In the genomic region with DNA sequence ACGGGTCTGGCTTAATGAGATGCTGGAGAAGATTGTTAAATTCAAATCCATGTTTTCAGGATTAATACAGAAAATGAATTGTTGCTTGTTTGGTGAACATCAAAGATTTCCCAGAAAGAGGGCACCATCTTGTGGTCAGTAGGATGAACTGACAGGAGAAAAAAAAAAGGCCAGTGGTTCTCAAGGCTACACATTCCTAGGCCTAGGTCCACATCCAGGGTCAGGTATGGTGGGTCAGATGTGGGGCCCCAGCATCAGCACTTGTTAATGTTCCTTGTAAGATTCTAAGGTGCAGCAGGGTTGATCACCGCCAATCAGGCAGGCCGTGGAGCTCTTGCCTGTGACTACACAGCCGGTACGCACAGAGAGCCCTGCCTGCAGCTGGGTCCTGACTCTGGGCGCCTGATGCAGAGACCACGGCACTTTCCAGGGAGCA, we compare ENCODE assay signal across 8 cellular contexts. TPM values are rescaled to one million over a fixed set of nuclear protein-coding genes. Genes with fewer than 3 reads are reported as not detected.
DNase-seq lines count a peak whose midpoint lies in the region; ATAC-seq, FAIRE-seq and TF ChIP-seq lines count a peak whose summit lies in the region.

No MANE protein-coding gene starts in this region.

- no peaks in the 10 kb centered on the region for H3K9me3 ChIP-seq in neutrophil

- H3K27me3 Mint-ChIP-seq in CD14-positive monocyte (ENCODE audit: low read depth in 3 of 3) (peaks cover 0 to 2% (median 0%) of the 10 kb centered on the region in 3 donors), T-cell (no peaks in the 10 kb centered on the region)

- intact Hi-C loops in CD14-positive monocyte (cut with micrococcal nuclease) = loop anchor here (5.0 to 10.0 kb wide), 2 partner anchors 412 to 414 kb away; no protein-coding TSS in a partner anchor

- POLR2A ChIA-PET in T-cell (lab: Charles Lee) = no interaction called here

- TF ChIP-seq CTCF in CD14-positive monocyte (IDR thresholded peaks at IDR 0.05) = peak; percentile 75
- peak; percentile 44 for TF ChIP-seq CTCF in neutrophil (IDR thresholded peaks at IDR 0.05)

- DNase-seq in CD14-positive monocyte (ENCODE audit: low spot score) (no peak), HCEC 1CT (peak; percentile 54), RCC 7860 (ENCODE audit: low spot score) (peak; percentile 27), fibroblast of gingiva (ENCODE audit: low read depth) (peak; percentile 47), GDM1 (lab: John Stamatoyannopoulos, UW) (no peak), T-cell (no peak)
- no peak for DNase-seq in activated naive CD4-positive, alpha-beta T cell treated with anti-CD3 and anti-CD28 coated beads, Interleukin-2, amount 50 U/mL, for 16 hours

- H3K4me1 Mint-ChIP-seq in CD14-positive monocyte (peaks cover 4% of the 10 kb centered on the region), T-cell (no peaks in the 10 kb centered on the region)

- CTCF ChIA-PET in T-cell (lab: Charles Lee) = interaction anchor here in 1 of 2 donors (1.4 kb wide), 1 partner anchor 15 kb away, joined by 4 read pairs; no protein-coding TSS in a partner anchor

- H3K4me3 Mint-ChIP-seq in CD14-positive monocyte (no peak overlapping the region), T-cell (no peak overlapping the region)

- H3K27me3 ChIP-seq in neutrophil = no peaks in the 10 kb centered on the region

- no peak for FAIRE-seq in RCC 7860 (lab: Jason Lieb, UNC)

- H3K4me3 ChIP-seq in neutrophil (ENCODE audit: low read depth in 1 of 2, low read length in 1 of 2) = no peak overlapping the region

- H3K27ac Mint-ChIP-seq in CD14-positive monocyte = no peak overlapping the region
- no peak overlapping the region for H3K27ac Mint-ChIP-seq in T-cell

- H3K4me1 ChIP-seq in neutrophil (ENCODE audit: control insufficient read depth in 1 of 2, insufficient read depth in 1 of 2, low read depth in 1 of 2, low read length in 1 of 2) = no peaks in the 10 kb centered on the region

- no peaks in the 10 kb centered on the region for H3K36me3 ChIP-seq in neutrophil

- no peak for ATAC-seq in T-cell (replicated peaks in 1 of 4)

- H3K27ac ChIP-seq in neutrophil = no peak overlapping the region

- H3K9me3 Mint-ChIP-seq in CD14-positive monocyte (no peaks in the 10 kb centered on the region), T-cell (no peaks in the 10 kb centered on the region)

- H3K36me3 Mint-ChIP-seq in CD14-positive monocyte = peaks cover 12 to 13% of the 10 kb centered on the region in 2 donors
- H3K36me3 Mint-ChIP-seq in T-cell = peaks cover 12% of the 10 kb centered on the region

RNA-seq across cellular contexts. Expression of a gene that starts 34.0 kb away (rescaled TPM):
- polyA plus RNA-seq in CD14-positive monocyte = 10 to 100 TPM; 15.4 to 17.5 TPM
- 10 to 100 TPM; 21.5 to 26.2 (median 22.2) TPM for total RNA-seq in T-cell

Comparison
In these comparisons a context has a peak if more than half of its experiments do, and no peak if none do; other contexts are left out.
1. DNase-seq: peak in HCEC 1CT (single experiment), RCC 7860 (single experiment) and fibroblast of gingiva (single experiment); none in CD14-positive monocyte (single experiment), activated naive CD4-positive, alpha-beta T cell treated with anti-CD3 and anti-CD28 coated beads, Interleukin-2, amount 50 U/mL, for 16 hours (single experiment), GDM1 (single experiment) and T-cell (0 of 34).